31 cellular contexts compared by ENCODE assay signal in the genomic region with DNA sequence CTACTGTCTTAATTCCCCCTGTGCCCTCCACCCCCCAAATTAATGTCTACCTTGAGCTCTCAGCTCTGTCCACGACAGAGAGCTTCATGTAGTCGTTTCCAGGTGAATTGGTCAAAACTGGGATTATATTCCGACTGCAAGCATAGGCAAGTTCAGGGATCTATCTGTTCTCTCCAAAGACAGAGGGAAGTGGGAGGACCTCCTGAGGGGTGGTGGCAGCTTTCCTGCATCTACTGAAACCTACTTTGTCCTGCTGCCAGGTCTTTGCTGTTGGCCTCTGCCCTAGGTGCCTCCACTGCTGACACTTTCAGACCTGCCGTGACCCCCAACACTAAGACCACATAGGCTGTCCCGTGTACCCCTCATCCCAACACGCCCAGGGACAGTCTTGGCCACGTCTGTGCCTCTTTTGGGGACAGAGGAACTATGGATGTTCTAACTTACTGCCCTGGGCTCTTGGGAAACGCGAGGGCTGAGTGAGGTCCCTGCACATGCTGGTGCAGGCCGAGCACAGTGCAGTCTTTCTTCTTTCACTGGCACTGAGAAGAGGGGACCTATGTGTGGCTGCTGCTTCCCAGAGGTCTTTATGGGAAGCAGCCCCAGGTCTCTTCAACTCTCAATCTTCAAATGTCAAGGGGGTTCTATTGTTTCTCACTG.
"Had no signal": no experiment of that assay in that cellular context is flagged by ENCODE, and none has a peak within 500 bp of the region (broad histone marks: within the 10 kb centered on the region; RNA-seq: fewer than 3 reads in every experiment).

No MANE protein-coding gene starts in this region.

- H3K27ac ChIP-seq: body of pancreas, KMS-11, Peyer's patch, SJSA1 had no signal

- H3K36me3 Mint-ChIP-seq: activated naive CD4-positive, alpha-beta T cell treated with anti-CD3 and anti-CD28 coated beads, Interleukin-2, amount 50 U/mL, for 24 hours; activated naive CD8-positive, alpha-beta T cell treated with anti-CD3 and anti-CD28 coated beads, Interleukin-2, amount 10 ng/mL, durations not matched to agents 7 days and 5 days had no signal

- H3K27ac Mint-ChIP-seq: activated CD4-positive, alpha-beta T cell treated with anti-CD3 and anti-CD28 coated beads, Interleukin-2, amount 10 ng/mL, durations not matched to agents 24 days and 14 days; activated CD8-positive, alpha-beta T cell treated with anti-CD3 and anti-CD28 coated beads for 36 hours; activated naive CD4-positive, alpha-beta T cell treated with anti-CD3 and anti-CD28 coated beads, Interleukin-2, amount 50 U/mL, for 24 hours; activated naive CD8-positive, alpha-beta T cell treated with anti-CD3 and anti-CD28 coated beads, Interleukin-2, amount 10 ng/mL, durations not matched to agents 7 days and 5 days; activated T-cell treated with anti-CD3 and anti-CD28 coated beads, Interleukin-2, amount 50 U/mL, for 72 hours; activated T-helper 17 cell treated with anti-CD3 and anti-CD28 coated beads, Interleukin-2, amount 50 U/mL, for 72 hours; T-helper 1 cell treated with Interleukin-12 subunit alpha and Interleukin-12 subunit beta and Interleukin-4 antibody, amounts not matched to agents 30 μg/mL and 1 μg/mL, for 36 hours; T-helper 2 cell treated with Interferon-gamma antibody and Interleukin-4, amounts not matched to agents 5 μg/mL and 100 μg/mL, for 36 hours had no signal

- H3K4me3 Mint-ChIP-seq: activated CD4-positive, alpha-beta T cell treated with anti-CD3 and anti-CD28 coated beads, Interleukin-2, amount 10 ng/mL, durations not matched to agents 24 days and 14 days; activated CD8-positive, alpha-beta T cell treated with anti-CD3 and anti-CD28 coated beads for 36 hours; activated naive CD4-positive, alpha-beta T cell treated with anti-CD3 and anti-CD28 coated beads, Interleukin-2, amount 50 U/mL, for 24 hours; activated naive CD8-positive, alpha-beta T cell treated with anti-CD3 and anti-CD28 coated beads, Interleukin-2, amount 10 ng/mL, durations not matched to agents 7 days and 5 days; activated T-cell treated with anti-CD3 and anti-CD28 coated beads, Interleukin-2, amount 50 U/mL, for 72 hours; activated T-helper 17 cell treated with anti-CD3 and anti-CD28 coated beads, Interleukin-2, amount 50 U/mL, for 72 hours; T-helper 1 cell treated with Interleukin-12 subunit alpha and Interleukin-12 subunit beta and Interleukin-4 antibody, amounts not matched to agents 30 μg/mL and 1 μg/mL, for 36 hours; T-helper 2 cell treated with Interferon-gamma antibody and Interleukin-4, amounts not matched to agents 5 μg/mL and 100 μg/mL, for 36 hours had no signal

- H3K9me3 Mint-ChIP-seq: activated CD4-positive, alpha-beta T cell treated with anti-CD3 and anti-CD28 coated beads, Interleukin-2, amount 10 ng/mL, durations not matched to agents 24 days and 14 days; activated CD8-positive, alpha-beta T cell treated with anti-CD3 and anti-CD28 coated beads for 36 hours; activated naive CD8-positive, alpha-beta T cell treated with anti-CD3 and anti-CD28 coated beads, Interleukin-2, amount 10 ng/mL, durations not matched to agents 7 days and 5 days; activated T-cell treated with anti-CD3 and anti-CD28 coated beads, Interleukin-2, amount 50 U/mL, for 72 hours; activated T-helper 17 cell treated with anti-CD3 and anti-CD28 coated beads, Interleukin-2, amount 50 U/mL, for 72 hours; T-helper 1 cell treated with Interleukin-12 subunit alpha and Interleukin-12 subunit beta and Interleukin-4 antibody, amounts not matched to agents 30 μg/mL and 1 μg/mL, for 36 hours; T-helper 2 cell treated with Interferon-gamma antibody and Interleukin-4, amounts not matched to agents 5 μg/mL and 100 μg/mL, for 36 hours had no signal

- ATAC-seq: activated CD8-positive, alpha-beta T cell treated with anti-CD3 and anti-CD28 coated beads for 36 hours; activated T-cell treated with anti-CD3 and anti-CD28 coated beads, Interleukin-2, amount 50 U/mL, for 72 hours; activated T-helper 17 cell treated with anti-CD3 and anti-CD28 coated beads, Interleukin-2, amount 50 U/mL, for 72 hours; body of pancreas; PC-3 had no signal

- DNase-seq: activated CD4-positive, alpha-beta T cell treated with anti-CD3 and anti-CD28 coated beads, Interleukin-2, amount 10 ng/mL, durations not matched to agents 24 days and 14 days; activated CD4-positive, alpha-beta T cell treated with anti-CD3 and anti-CD28 coated beads, Interleukin-2, amount 50 U/mL, for 4 hours; activated CD8-positive, alpha-beta T cell treated with anti-CD3 and anti-CD28 coated beads for 36 hours; activated effector memory CD4-positive, alpha-beta T cell treated with anti-CD3 and anti-CD28 coated beads, Interleukin-2, amount 50 U/mL, for 16 hours; activated naive CD4-positive, alpha-beta T cell; activated naive CD8-positive, alpha-beta T cell treated with anti-CD3 and anti-CD28 coated beads, Interleukin-2, amount 10 ng/mL, durations not matched to agents 7 days and 5 days; activated T-cell treated with anti-CD3 and anti-CD28 coated beads, Interleukin-2, amount 50 U/mL, for 1 hour; activated T-cell treated with anti-CD3 and anti-CD28 coated beads, Interleukin-2, amount 50 U/mL, for 72 hours; body of pancreas; NCI-H1092 treated with DMSO at 0.1 percent for 48 hours; NCI-H1417; NCI-H146; NCI-H187; NCI-H2029 treated with DMSO at 0.1 percent for 48 hours; NCI-H2107; NCI-H2171; NCI-H510A; NCI-H526; NCI-H748 treated with DMSO at 0.1 percent for 48 hours; NK-92 treated with Interleukin-12 subunit alpha and Interleukin-12 subunit beta, amount 100 ng/mL, for 24 hours; PC-3; Peyer's patch; RPMI8226; SHP77 treated with DMSO at 0.1 percent for 48 hours; SK-N-SH had no signal

- H3K4me1 Mint-ChIP-seq: activated CD4-positive, alpha-beta T cell treated with anti-CD3 and anti-CD28 coated beads, Interleukin-2, amount 10 ng/mL, durations not matched to agents 24 days and 14 days; activated naive CD4-positive, alpha-beta T cell treated with anti-CD3 and anti-CD28 coated beads, Interleukin-2, amount 50 U/mL, for 24 hours; activated naive CD8-positive, alpha-beta T cell treated with anti-CD3 and anti-CD28 coated beads, Interleukin-2, amount 10 ng/mL, durations not matched to agents 7 days and 5 days; activated T-helper 17 cell treated with anti-CD3 and anti-CD28 coated beads, Interleukin-2, amount 50 U/mL, for 72 hours had no signal
